22 cellular contexts compared by ENCODE assay signal in the genomic region with DNA sequence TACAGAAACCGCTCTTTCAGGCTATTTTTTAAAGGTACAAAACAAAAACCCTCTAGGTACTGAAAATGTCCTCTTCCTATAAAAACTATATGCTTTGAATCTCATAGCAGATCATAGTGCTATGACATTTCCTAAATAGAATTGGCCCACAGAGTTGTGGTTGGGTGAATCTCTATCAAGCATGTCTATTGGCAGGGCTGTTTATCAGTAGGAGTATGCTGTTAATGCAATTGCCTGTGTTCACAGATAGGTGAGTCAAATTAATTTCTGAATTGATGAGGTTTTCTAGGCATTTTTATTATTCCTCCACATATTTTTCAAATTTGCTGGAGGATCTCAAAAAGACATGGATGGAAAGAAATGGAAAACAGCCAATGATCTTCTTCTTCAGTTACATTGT.
A peak's percentile ranks its signal among the peaks of the same experiment; 100 is the strongest.
DNase-seq lines count a peak whose midpoint lies in the region; ATAC-seq, FAIRE-seq and TF ChIP-seq lines count a peak whose summit lies in the region.
"Had no signal": no experiment of that assay in that cellular context is flagged by ENCODE, and none has a peak within 500 bp of the region (broad histone marks: within the 10 kb centered on the region; RNA-seq: fewer than 3 reads in every experiment).

No MANE protein-coding gene starts in this region.

- no peaks in the 10 kb centered on the region for H3K4me1 ChIP-seq in small intestine (ENCODE audit: control insufficient read depth in 2 of 2, insufficient read depth in 1 of 2, low read depth in 1 of 2, low read length in 1 of 2)
- no peaks in the 10 kb centered on the region for H3K4me1 ChIP-seq in colonic mucosa
- H3K4me1 ChIP-seq: ascending aorta, esophagus muscularis mucosa, gastroesophageal sphincter had no signal

- WGBS in small intestine, 3 donors, result 63 to 84% (median 70%) methylated on average over 1 of the region's 1 CpG

- H3K27me3 ChIP-seq in small intestine (ENCODE audit: control insufficient read depth in 2 of 2, insufficient read depth in 2 of 2, low read length in 2 of 2) (no peaks in the 10 kb centered on the region), colonic mucosa (no peaks in the 10 kb centered on the region)
- H3K27me3 ChIP-seq: ascending aorta, esophagus muscularis mucosa, gastroesophageal sphincter had no signal

- no peak overlapping the region for H3K27ac ChIP-seq in small intestine (ENCODE audit: low read depth in 1 of 2, low read length in 1 of 2)
- H3K27ac ChIP-seq in colonic mucosa, result no peak overlapping the region
- H3K27ac ChIP-seq: ascending aorta, esophagus muscularis mucosa, gastroesophageal sphincter had no signal

- no peak for FAIRE-seq in small intestine (lab: Jason Lieb, UNC)

- ATAC-seq in GM18868 (IDR thresholded peaks at IDR 0.05; ENCODE audit: unreplicated experiment), result peak; percentile 49
- ATAC-seq in GM21423 (IDR thresholded peaks at IDR 0.05; ENCODE audit: unreplicated experiment), result peak; percentile 37
- ATAC-seq in HG03558 (IDR thresholded peaks at IDR 0.05; ENCODE audit: extremely low read depth, unreplicated experiment), result peak; percentile 9
- no peak for ATAC-seq in GM19467 (IDR thresholded peaks at IDR 0.05; ENCODE audit: unreplicated experiment)
- ATAC-seq: gastroesophageal sphincter had no signal

- no peak overlapping the region for H3K9ac ChIP-seq in colonic mucosa (ENCODE audit: low read depth in 2 of 2, low read length in 2 of 2)

- H3K4me3 ChIP-seq in small intestine (ENCODE audit: low read depth in 1 of 2, low read length in 2 of 2) (no peak overlapping the region), colonic mucosa (no peak overlapping the region)
- H3K4me3 ChIP-seq: ascending aorta, esophagus muscularis mucosa, gastroesophageal sphincter had no signal

- DNase-seq in small intestine (peak; percentile 11), colonic mucosa (no peak), DMS153 (lab: John Stamatoyannopoulos, UW) (no peak)
- DNase-seq: activated CD8-positive, alpha-beta memory T cell treated with anti-CD3 and anti-CD28 coated beads for 24 hours; CD8-positive, alpha-beta T cell; central memory CD4-positive, alpha-beta T cell; DMS79; effector CD4-positive, alpha-beta T cell; HFFc6; kidney glomerular epithelial cell; NCI-H1417 treated with DMSO at 0.1 percent for 48 hours; NCI-H526; Right ventricle myocardium superior; stimulated activated CD4-positive, alpha-beta T cell treated with anti-CD3 and anti-CD28 coated beads, Interleukin-12 subunit alpha, Interleukin-12 subunit beta, amount 100 ng/mL, for 4 hours; stimulated activated CD8-positive, alpha-beta memory T cell treated with anti-CD3 and anti-CD28 coated beads, Interleukin-4, amount 100 ng/mL, for 48 hours had no signal

- H3K36me3 ChIP-seq in small intestine (ENCODE audit: control insufficient read depth in 2 of 2, insufficient read depth in 2 of 2, low read length in 2 of 2), result no peaks in the 10 kb centered on the region
- no peaks in the 10 kb centered on the region for H3K36me3 ChIP-seq in colonic mucosa
- H3K36me3 ChIP-seq: ascending aorta, esophagus muscularis mucosa, gastroesophageal sphincter had no signal

- H3K9me3 ChIP-seq in small intestine (ENCODE audit: control insufficient read depth, low read depth) (no peaks in the 10 kb centered on the region), colonic mucosa (no peaks in the 10 kb centered on the region)
- H3K9me3 ChIP-seq: ascending aorta, esophagus muscularis mucosa, gastroesophageal sphincter had no signal

- intact Hi-C loops in colonic mucosa (cut with DNase I), result loop anchor here (5.0 kb wide), 1 partner anchor 115 kb away; no protein-coding TSS in a partner anchor

- TF ChIP-seq CTCF in colonic mucosa (IDR thresholded peaks at IDR 0.05), result no peak
